7 cellular contexts compared by ENCODE assay signal in the genomic region with DNA sequence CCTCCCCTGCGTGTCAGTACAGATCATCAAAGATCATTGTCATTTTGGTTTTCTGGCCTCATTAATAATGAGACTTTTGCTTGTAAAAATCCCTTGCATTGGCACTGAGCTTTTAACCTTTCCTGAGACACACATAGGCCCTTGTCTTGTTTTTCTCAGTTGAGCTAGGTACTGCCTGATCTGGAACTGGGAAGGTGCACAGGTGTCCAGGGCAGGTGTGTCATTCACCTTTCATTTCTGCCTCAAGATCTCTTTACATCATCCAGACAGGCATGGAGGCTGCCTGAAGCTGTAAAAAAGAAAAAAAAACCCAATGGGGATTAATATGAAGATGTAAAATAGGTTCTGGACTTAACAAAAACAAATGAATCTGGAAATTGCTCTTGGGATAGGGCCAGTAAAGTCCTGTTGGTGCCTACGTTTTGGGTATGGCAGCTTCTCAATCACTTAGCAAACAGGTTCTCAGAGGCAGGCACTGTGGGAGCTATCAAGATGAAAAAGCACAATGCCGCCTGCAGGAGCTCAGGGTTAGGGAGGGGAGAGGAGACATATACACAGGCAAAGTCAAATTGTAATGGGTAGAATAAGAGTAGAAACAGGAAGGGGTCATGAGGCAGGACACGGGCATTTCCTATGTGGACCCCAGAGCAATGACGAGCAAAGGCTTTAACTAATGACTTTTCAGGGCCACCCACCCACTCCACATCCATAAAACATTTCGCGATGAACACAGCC. TPM values are rescaled to one million over a fixed set of nuclear protein-coding genes. Genes with fewer than 3 reads are reported as not detected.
DNase-seq lines count a peak whose midpoint lies in the region; FAIRE-seq and TF ChIP-seq lines count a peak whose summit lies in the region.

No MANE protein-coding gene starts in this region.

- H3K27ac ChIP-seq in SU-DHL-6 (ENCODE audit: low read depth, low read length) = peak overlapping the region; percentile 41
- H3K27ac ChIP-seq in skin epidermis = peak overlapping the region in 19 of 21 experiments; percentile 63 to 92 (median 84)

- H3K36me3 ChIP-seq in HAP-1 (replicated peaks) (no peaks in the 10 kb centered on the region), SU-DHL-6 (ENCODE audit: low read length) (no peaks in the 10 kb centered on the region)

- peaks cover 10% of the 10 kb centered on the region for H3F3A ChIP-seq in SU-DHL-6 (ENCODE audit: insufficient read depth)

- no peaks in the 10 kb centered on the region for H3K79me2 ChIP-seq in SU-DHL-6 (ENCODE audit: insufficient read depth, low read length)

- in situ Hi-C loops in HAP-1 (cut with MboI; ENCODE audit: low sequenced_read_pairs) = no loop called here

- no peaks in the 10 kb centered on the region for H3K9me3 ChIP-seq in HAP-1
- H3K9me3 ChIP-seq in SU-DHL-6 (ENCODE audit: insufficient read depth, low read length) = no peaks in the 10 kb centered on the region

- no peak for TF ChIP-seq CTCF in SU-DHL-6 (IDR thresholded peaks at IDR 0.05; ENCODE audit: insufficient read depth, low read length, poor library complexity, severe bottlenecking)
- no peak for TF ChIP-seq CTCF in fibroblast of villous mesenchyme (IDR thresholded peaks at IDR 0.05; ENCODE audit: insufficient read depth, low read depth, low read length)

- H3K27me3 ChIP-seq in HAP-1 (ENCODE audit: low read depth) (no peaks in the 10 kb centered on the region), SU-DHL-6 (ENCODE audit: low read length) (no peaks in the 10 kb centered on the region)

- DNase-seq in HAP-1 (ENCODE audit: low spot score in 2 of 2) = no peak
- no peak for DNase-seq in fibroblast of villous mesenchyme (ENCODE audit: low read depth)
- no peak for DNase-seq in urothelium cell line (ENCODE audit: low spot score)
- no peak for DNase-seq in SK-N-DZ (ENCODE audit: low spot score)
- DNase-seq in NCI-H524 (lab: John Stamatoyannopoulos, UW) = no peak

- H3K4me3 ChIP-seq in HAP-1 (peak overlapping the region; percentile 31), SU-DHL-6 (ENCODE audit: insufficient read depth, low read length, poor library complexity, severe bottlenecking) (peak overlapping the region; percentile 47), fibroblast of villous mesenchyme (ENCODE audit: low read depth, low read length) (peak overlapping the region; percentile 60), skin epidermis (peak overlapping the region in 5 of 7 experiments; percentile 67 to 90 (median 85))

- H3K9me2 ChIP-seq in SU-DHL-6 (replicated peaks; ENCODE audit: insufficient read depth, low read length) = no peaks in the 10 kb centered on the region

- peaks cover 17% of the 10 kb centered on the region for H3K4me1 ChIP-seq in HAP-1

- peak overlapping the region; percentile 80 for H2AFZ ChIP-seq in SU-DHL-6 (ENCODE audit: low read depth, low read length, severe bottlenecking)

- no peaks in the 10 kb centered on the region for H4K20me1 ChIP-seq in SU-DHL-6 (ENCODE audit: low read depth, low read length)

- FAIRE-seq in urothelium cell line (lab: Jason Lieb, UNC) = no peak

- peak overlapping the region; percentile 57 for H3K4me2 ChIP-seq in SU-DHL-6 (ENCODE audit: low read depth, low read length, poor library complexity, severe bottlenecking)

- H3K9ac ChIP-seq in SU-DHL-6 (ENCODE audit: low read length) = peak overlapping the region; percentile 91

RNA-seq across cellular contexts. Expression of a gene that starts 1.0 kb away (rescaled TPM):
- 0.64 and 1.7 TPM in 2 replicates for total RNA-seq in fibroblast of villous mesenchyme
- polyA plus RNA-seq in SK-N-DZ (2014; cell fraction: cytosol; rRNA removed) = 3.1 and 3.8 TPM in 2 replicates
- 3.8 and 8.3 TPM in 2 replicates for polyA plus RNA-seq in SK-N-DZ (2014; cell fraction: nucleus; rRNA removed)

RNA-seq across cellular contexts. Expression of a gene that starts 58.8 kb away (rescaled TPM):
- under 0.01 TPM in 2 replicates for total RNA-seq in fibroblast of villous mesenchyme
- polyA plus RNA-seq in SK-N-DZ (2014; cell fraction: cytosol; rRNA removed) = 0.05 TPM in 1 of 2 replicates, not detected in the other
- polyA plus RNA-seq in SK-N-DZ (2014; cell fraction: nucleus; rRNA removed) = 0.05 and 0.17 TPM in 2 replicates

Comparison
In these comparisons a context has a peak if more than half of its experiments do, and no peak if none do; other contexts are left out.
1. H3K4me3 ChIP-seq: peak in every context shown above with its lines; median percentile 85 in skin epidermis; 60 in fibroblast of villous mesenchyme; 47 in SU-DHL-6; 31 in HAP-1.